8 cellular contexts compared by ENCODE assay signal in the genomic region with DNA sequence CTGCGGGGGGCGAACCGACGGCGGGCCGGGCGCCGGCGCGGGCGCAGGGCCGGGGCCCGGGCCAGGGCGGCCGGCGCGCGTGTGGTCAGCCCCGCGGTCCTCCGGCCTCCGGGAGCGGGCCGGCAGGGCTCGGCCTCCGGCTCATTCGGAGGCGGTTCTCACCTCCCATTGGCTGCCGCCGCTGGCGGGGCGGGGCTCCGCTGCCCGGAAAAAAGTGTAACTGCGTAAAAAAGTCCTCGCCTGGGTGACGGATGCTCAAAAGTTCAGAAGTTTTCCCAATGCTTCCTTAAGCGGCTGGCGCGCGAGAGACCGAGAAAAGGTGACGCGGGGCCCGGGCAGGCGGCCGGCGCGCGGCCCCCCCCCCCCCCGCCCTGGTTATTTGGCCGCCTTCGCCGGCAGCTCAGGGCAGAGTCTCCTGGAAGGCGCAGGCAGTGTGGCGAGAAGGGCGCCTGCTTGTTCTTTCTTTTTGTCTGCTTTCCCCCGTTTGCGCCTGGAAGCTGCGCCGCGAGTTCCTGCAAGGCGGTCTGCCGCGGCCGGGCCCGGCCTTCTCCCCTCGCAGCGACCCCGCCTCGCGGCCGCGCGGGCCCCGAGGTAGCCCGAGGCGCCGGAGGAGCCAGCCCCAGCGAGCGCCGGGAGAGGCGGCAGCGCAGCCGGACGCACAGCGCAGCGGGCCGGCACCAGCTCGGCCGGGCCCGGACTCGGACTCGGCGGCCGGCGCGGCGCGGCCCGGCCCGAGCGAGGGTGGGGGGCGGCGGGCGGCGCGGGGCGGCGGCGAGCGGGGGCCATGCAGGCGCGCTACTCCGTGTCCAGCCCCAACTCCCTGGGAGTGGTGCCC. TPM values are rescaled to one million over a fixed set of nuclear protein-coding genes. Genes with fewer than 3 reads are reported as not detected.
A peak's percentile ranks its signal among the peaks of the same experiment; 100 is the strongest.
DNase-seq lines count a peak whose midpoint lies in the region; ATAC-seq lines count a peak whose summit lies in the region.

A gene (plus strand): TSS at position 254 of the 835 bp plus-strand sequence. CDS start 531 bp downstream, at position 785.

- in situ Hi-C loops in SK-MEL-5 (cut with HindIII; ENCODE audit: low pct_unique_long_range_greater_than_20kb, low sequenced_read_pairs) = loop anchor here (10.0 kb wide), 1 partner anchor 495 kb away; no protein-coding TSS in a partner anchor

- DNase-seq in COR-L47 (lab: John Stamatoyannopoulos, UW) (peak; percentile 13), HPDE6-E6E7 (ENCODE audit: extremely low spot score) (peak; percentile 88), SK-MEL-5 (ENCODE audit: low read depth, low spot score) (peak; percentile 95), kidney tubule cell (ENCODE audit: low spot score) (peak; percentile 97)
- DNase-seq in stimulated activated CD8-positive, alpha-beta memory T cell treated with anti-CD3 and anti-CD28 coated beads, Interleukin-4, amount 100 ng/mL, for 48 hours = peak; percentile 71

- peak within 1 kb of the TSS; percentile 81 for H3K27ac ChIP-seq in cingulate gyrus (ENCODE audit: low read depth, low read length)

- ATAC-seq in GM19035 (IDR thresholded peaks at IDR 0.05; ENCODE audit: unreplicated experiment) = peak; percentile 68
- no peak for ATAC-seq in HG03025 (IDR thresholded peaks at IDR 0.05; ENCODE audit: low FRiP score, unreplicated experiment)

RNA-seq across cellular contexts. Expression of the gene that starts here (rescaled TPM):
- total RNA-seq in SK-MEL-5 (2014; rRNA removed; shearing (Covaris generic)) = 9.4 and 10.3 TPM in 2 replicates
- 24.0 and 32.2 TPM in 2 replicates for polyA plus RNA-seq in SK-MEL-5 (2015; cell fraction: cytosol; rRNA removed)
- polyA plus RNA-seq in SK-MEL-5 (2015; cell fraction: nucleus; rRNA removed) = 15.0 and 15.6 TPM in 2 replicates

Comparison
In these comparisons a context has a peak if more than half of its experiments do, and no peak if none do; other contexts are left out.
1. DNase-seq: peak in every context shown above with its lines; median percentile 97 in kidney tubule cell; 95 in SK-MEL-5; 88 in HPDE6-E6E7; 71 in stimulated activated CD8-positive, alpha-beta memory T cell treated with anti-CD3 and anti-CD28 coated beads, Interleukin-4, amount 100 ng/mL, for 48 hours; 13 in COR-L47.